Comparison of ENCODE assay signal across 21 cellular contexts in the genomic region with DNA sequence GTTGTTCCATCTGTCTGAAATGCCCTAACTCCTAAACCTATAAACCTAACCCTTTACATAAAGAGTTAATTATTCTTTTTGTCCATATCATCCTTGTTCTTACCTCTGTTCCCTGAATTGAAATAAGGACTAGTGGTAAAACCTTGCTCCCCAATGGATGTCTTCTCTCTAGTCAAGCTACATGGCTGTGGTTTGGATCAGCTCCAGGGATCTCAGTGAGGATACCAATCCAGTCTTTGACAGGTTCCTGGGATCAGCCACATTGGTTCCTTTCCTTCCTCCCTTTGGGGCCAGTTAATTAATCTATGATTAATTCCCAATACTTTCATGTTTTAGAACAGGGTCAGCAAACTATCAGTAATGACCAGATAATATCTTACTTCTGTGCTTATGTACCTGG.
"Had no signal": no experiment of that assay in that cellular context is flagged by ENCODE, and none has a peak within 500 bp of the region (broad histone marks: within the 10 kb centered on the region; RNA-seq: fewer than 3 reads in every experiment).

No MANE protein-coding gene starts in this region.

- H3K27ac ChIP-seq: ascending aorta, colonic mucosa, dorsolateral prefrontal cortex, esophagus muscularis mucosa, left lung, neural progenitor cell, stomach, suprapubic skin, tibial nerve had no signal

- H3K9ac ChIP-seq: neural progenitor cell had no signal

- H3K4me3 ChIP-seq: ascending aorta, colonic mucosa, dorsolateral prefrontal cortex, esophagus muscularis mucosa, left lung, lung, neural progenitor cell, stomach, suprapubic skin, tibial nerve had no signal

- H3K27me3 ChIP-seq: ascending aorta, colonic mucosa, dorsolateral prefrontal cortex, esophagus muscularis mucosa, left lung, neural progenitor cell, stomach, suprapubic skin, tibial nerve had no signal

- DNase-seq: activated CD4-positive, alpha-beta T cell treated with anti-CD3 and anti-CD28 coated beads for 1 hour; activated CD4-positive, alpha-beta T cell treated with anti-CD3 and anti-CD28 coated beads, Interleukin-2, amount 50 U/mL, for 1 hour; activated T-cell treated with anti-CD3 and anti-CD28 coated beads, Interleukin-2, amount 50 U/mL, for 1 hour; colonic mucosa; dorsolateral prefrontal cortex; left lung; naive thymus-derived CD8-positive, alpha-beta T cell; posterior cingulate gyrus; small intestine; stimulated activated CD4-positive, alpha-beta T cell treated with anti-CD3 and anti-CD28 coated beads, Interleukin-2, amount 100 ng/mL, for 24 hours; stomach; T-helper 9 cell had no signal

- H3K4me1 ChIP-seq: colonic mucosa, left lung, stomach had no signal

- H3K9me3 ChIP-seq: ascending aorta, colonic mucosa, esophagus muscularis mucosa, left lung, stomach, suprapubic skin, tibial nerve had no signal

- H3K4me2 ChIP-seq: neural progenitor cell had no signal

- ATAC-seq: activated naive CD4-positive, alpha-beta T cell treated with anti-CD3 and anti-CD28 coated beads, Interleukin-2, amount 50 U/mL, for 72 hours; left lung; naive thymus-derived CD8-positive, alpha-beta T cell; sciatic nerve; stimulated activated memory B cell treated with anti-CD40 and anti-IgM and Interleukin-4, amounts not matched to agents 10 μg/mL and 1 μg/mL and 100 μg/mL, for 72 hours had no signal

- H2AFZ ChIP-seq: neural progenitor cell had no signal

- H3K36me3 ChIP-seq: colonic mucosa, neural progenitor cell had no signal
